Comparison of ENCODE assay signal across 14 cellular contexts in genomic region chr4:102163404-102164140, GRCh38.
"Had no signal": no experiment of that assay in that cellular context is flagged by ENCODE, and none has a peak within 500 bp of the region (broad histone marks: within the 10 kb centered on the region; RNA-seq: fewer than 3 reads in every experiment).

No MANE protein-coding gene starts in this region.

- H3K36me3 ChIP-seq: tibial nerve had no signal

- H3K4me1 Mint-ChIP-seq: activated B cell treated with CpG ODN at 0.5 μM for 24 hours; activated CD4-positive, alpha-beta T cell treated with anti-CD3 and anti-CD28 coated beads, Interleukin-2, amount 10 ng/mL, durations not matched to agents 7 days and 5 days; immature natural killer cell; memory B cell; stimulated activated memory B cell treated with anti-CD40 and anti-IgM and Interleukin-4, amounts not matched to agents 10 μg/mL and 1 μg/mL and 100 μg/mL, for 72 hours had no signal

- H3K9me3 ChIP-seq: tibial nerve had no signal

- H3K36me3 Mint-ChIP-seq: immature natural killer cell; memory B cell; stimulated activated memory B cell treated with anti-CD40 and anti-IgM and Interleukin-4, amounts not matched to agents 10 μg/mL and 1 μg/mL and 100 μg/mL, for 72 hours had no signal

- H3K4me1 ChIP-seq: tibial nerve had no signal

- ATAC-seq: effector memory CD8-positive, alpha-beta T cell; left colon; right cardiac atrium; stimulated activated memory B cell treated with anti-CD40 and anti-IgM and Interleukin-4, amounts not matched to agents 10 μg/mL and 1 μg/mL and 100 μg/mL, for 72 hours had no signal

- H3K27ac Mint-ChIP-seq: activated B cell treated with CpG ODN at 0.5 μM for 24 hours; activated CD4-positive, alpha-beta T cell treated with anti-CD3 and anti-CD28 coated beads, Interleukin-2, amount 10 ng/mL, durations not matched to agents 7 days and 5 days; activated naive CD4-positive, alpha-beta T cell treated with anti-CD3 and anti-CD28 coated beads for 36 hours; effector memory CD8-positive, alpha-beta T cell; immature natural killer cell; memory B cell; stimulated activated memory B cell treated with anti-CD40 and anti-IgM and Interleukin-4, amounts not matched to agents 10 μg/mL and 1 μg/mL and 100 μg/mL, for 72 hours had no signal

- H3K4me3 ChIP-seq: tibial nerve had no signal

- H3K9me3 Mint-ChIP-seq: activated B cell treated with CpG ODN at 0.5 μM for 24 hours; activated CD4-positive, alpha-beta T cell treated with anti-CD3 and anti-CD28 coated beads, Interleukin-2, amount 10 ng/mL, durations not matched to agents 7 days and 5 days; activated naive CD4-positive, alpha-beta T cell treated with anti-CD3 and anti-CD28 coated beads for 36 hours; effector memory CD8-positive, alpha-beta T cell had no signal

- H3K4me3 Mint-ChIP-seq: activated B cell treated with CpG ODN at 0.5 μM for 24 hours; activated CD4-positive, alpha-beta T cell treated with anti-CD3 and anti-CD28 coated beads, Interleukin-2, amount 10 ng/mL, durations not matched to agents 7 days and 5 days; activated naive CD4-positive, alpha-beta T cell treated with anti-CD3 and anti-CD28 coated beads for 36 hours; effector memory CD8-positive, alpha-beta T cell; immature natural killer cell; memory B cell; stimulated activated memory B cell treated with anti-CD40 and anti-IgM and Interleukin-4, amounts not matched to agents 10 μg/mL and 1 μg/mL and 100 μg/mL, for 72 hours had no signal

- DNase-seq: activated B cell treated with CpG ODN at 0.5 μM for 24 hours; activated CD4-positive, alpha-beta T cell treated with anti-CD3 and anti-CD28 coated beads, Interleukin-2, amount 10 ng/mL, durations not matched to agents 7 days and 5 days; activated CD8-positive, alpha-beta memory T cell treated with anti-CD3 and anti-CD28 coated beads for 24 hours; activated naive CD4-positive, alpha-beta T cell treated with anti-CD3 and anti-CD28 coated beads for 36 hours; effector memory CD8-positive, alpha-beta T cell; glutamatergic neuron; immature natural killer cell; left colon; posterior cingulate gyrus; right cardiac atrium; T1000 had no signal

- H3K27me3 Mint-ChIP-seq: activated B cell treated with CpG ODN at 0.5 μM for 24 hours; activated CD4-positive, alpha-beta T cell treated with anti-CD3 and anti-CD28 coated beads, Interleukin-2, amount 10 ng/mL, durations not matched to agents 7 days and 5 days; effector memory CD8-positive, alpha-beta T cell; memory B cell; stimulated activated memory B cell treated with anti-CD40 and anti-IgM and Interleukin-4, amounts not matched to agents 10 μg/mL and 1 μg/mL and 100 μg/mL, for 72 hours had no signal

- H3K27me3 ChIP-seq: tibial nerve had no signal

- H3K27ac ChIP-seq: tibial nerve had no signal
